Comparison of ENCODE assay signal across 8 cellular contexts in the genomic region with DNA sequence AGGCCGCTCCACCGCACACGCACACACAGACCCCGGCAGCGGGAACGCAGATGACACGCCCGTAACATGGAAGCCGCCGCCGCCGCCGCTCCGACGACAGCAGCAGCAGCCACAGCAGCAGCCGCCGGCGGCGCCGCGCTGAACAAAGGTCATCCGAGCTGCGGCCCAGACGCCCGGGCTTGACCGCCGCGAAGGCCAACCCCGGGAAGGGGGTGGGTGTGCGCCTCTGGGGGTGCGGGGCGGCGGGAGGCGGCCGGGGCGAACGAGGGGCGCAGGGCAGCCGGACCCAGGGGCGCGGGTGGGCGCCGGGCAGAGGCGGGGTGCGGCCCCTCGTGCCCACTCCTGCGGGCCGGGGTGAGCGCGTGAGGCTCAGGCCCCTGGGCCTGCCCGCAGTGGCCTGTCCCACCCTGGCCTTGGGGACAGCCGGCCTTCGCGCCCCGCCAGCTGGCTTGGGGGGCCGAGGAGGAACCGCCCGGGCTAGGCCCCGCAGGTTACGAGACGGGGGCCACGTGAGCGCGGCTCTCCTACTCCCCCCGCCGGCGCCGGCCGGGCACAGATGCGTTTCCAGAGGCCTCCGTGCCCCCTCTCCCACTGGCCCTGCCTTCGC. TPM values are rescaled to one million over a fixed set of nuclear protein-coding genes. Genes with fewer than 3 reads are reported as not detected.
DNase-seq lines count a peak whose midpoint lies in the region; ATAC-seq and TF ChIP-seq lines count a peak whose summit lies in the region.

No MANE protein-coding gene starts in this region.

- peaks cover 0 to 20% (median 9%) of the 10 kb centered on the region in 9 donors for H3K36me3 ChIP-seq in heart left ventricle

- H3K4me3 ChIP-seq in heart left ventricle: peak overlapping the region; percentile 29 to 76 (median 55)

- DNase-seq in ACHN: peak; percentile 1
- peak; percentile 8 for DNase-seq in NCI-H526 treated with DMSO at 0.1 percent for 48 hours (lab: John Stamatoyannopoulos, UW)
- peak; percentile 27 for DNase-seq in activated naive CD8-positive, alpha-beta T cell treated with anti-CD3 and anti-CD28 coated beads for 36 hours
- DNase-seq in heart left ventricle: peak; percentile 55 to 82 (median 63)
- peak; percentile 85 for DNase-seq in posterior vena cava (ENCODE audit: low spot score)
- DNase-seq in NCI-H2081 treated with DMSO at 0.1 percent for 48 hours (lab: John Stamatoyannopoulos, UW): no peak
- no peak for DNase-seq in NK-92 (lab: John Stamatoyannopoulos, UW; ENCODE audit: unreplicated experiment)

- WGBS in heart left ventricle, 4 donors: 1 to 2% (median 2%) methylated on average over 31 to 72 of the region's 72 CpGs; no CpG with 5 or more reads in 1 of the 4 donors

- H3K27me3 Mint-ChIP-seq in activated naive CD8-positive, alpha-beta T cell treated with anti-CD3 and anti-CD28 coated beads for 36 hours: peaks cover 84% of the 10 kb centered on the region

- peaks cover 4% of the 10 kb centered on the region for H3K4me1 Mint-ChIP-seq in activated naive CD8-positive, alpha-beta T cell treated with anti-CD3 and anti-CD28 coated beads for 36 hours

- no peak overlapping the region for H3K27ac Mint-ChIP-seq in activated naive CD8-positive, alpha-beta T cell treated with anti-CD3 and anti-CD28 coated beads for 36 hours

- H3K27me3 ChIP-seq in heart left ventricle: no peaks in the 10 kb centered on the region

- no peak for TF ChIP-seq POLR2A in heart left ventricle (IDR thresholded peaks at IDR 0.05)

- H3K4me3 Mint-ChIP-seq in activated naive CD8-positive, alpha-beta T cell treated with anti-CD3 and anti-CD28 coated beads for 36 hours: peak overlapping the region; percentile 51

- TF ChIP-seq CTCF in heart left ventricle (IDR thresholded peaks at IDR 0.05): no peak

- H3K4me1 ChIP-seq in heart left ventricle: peaks cover 21 to 94% (median 75%) of the 10 kb centered on the region in 12 donors

- H3K36me3 Mint-ChIP-seq in activated naive CD8-positive, alpha-beta T cell treated with anti-CD3 and anti-CD28 coated beads for 36 hours: peaks cover 4% of the 10 kb centered on the region

- in situ Hi-C loops in ACHN (cut with HindIII; ENCODE audit: low pct_ligation_motif_present, low pct_unique_long_range_greater_than_20kb, low sequenced_read_pairs): no loop called here

- ATAC-seq in GM18511 (IDR thresholded peaks at IDR 0.05; ENCODE audit: unreplicated experiment): peak; percentile 46
- ATAC-seq in heart left ventricle: peak in 3 of 4 donors; percentile 56 to 65 (median 60)

- peak overlapping the region; percentile 92 to 100 (median 98) for H3K27ac ChIP-seq in heart left ventricle

- no peaks in the 10 kb centered on the region for H3K9me3 ChIP-seq in heart left ventricle

- intact Hi-C loops in heart left ventricle (cut with DNase I): loop anchor here in 8 of 10 donors (5.0 to 10.0 kb wide), 7 partner anchors 64 to 191 kb away; no protein-coding TSS in a partner anchor
- intact Hi-C loops in posterior vena cava (cut with DNase I): loop anchor here in 1 of 2 donors (5.0 kb wide), 1 partner anchor 76 kb away; no protein-coding TSS in a partner anchor

- no peaks in the 10 kb centered on the region for H3K9me3 Mint-ChIP-seq in activated naive CD8-positive, alpha-beta T cell treated with anti-CD3 and anti-CD28 coated beads for 36 hours

RNA-seq across cellular contexts. Expression of a gene that starts 1.0 kb away (rescaled TPM):
- 1 to 10 TPM; 1.2 to 1.5 TPM for total RNA-seq in activated naive CD8-positive, alpha-beta T cell treated with anti-CD3 and anti-CD28 coated beads for 36 hours
- total RNA-seq in heart left ventricle: 10 to 100 TPM; 50.7 to 84.4 (median 70.9) TPM
- polyA plus RNA-seq in heart left ventricle: 10 to 100 TPM; 16.0 to 25.5 TPM
- total RNA-seq in posterior vena cava: 10 to 100 TPM; 79.1 to 83.6 TPM

Comparison
In these comparisons a context has a peak if more than half of its experiments do, and no peak if none do; other contexts are left out.
1. DNase-seq: peak in ACHN (single experiment), NCI-H526 treated with DMSO at 0.1 percent for 48 hours (single experiment), activated naive CD8-positive, alpha-beta T cell treated with anti-CD3 and anti-CD28 coated beads for 36 hours (single experiment), heart left ventricle (5 of 5) and posterior vena cava (single experiment); none in NCI-H2081 treated with DMSO at 0.1 percent for 48 hours (single experiment) and NK-92 (single experiment).
2. RNA of a gene that starts 1.0 kb away (total RNA-seq): 79.1 to 83.6 TPM in posterior vena cava and 50.7 to 84.4 TPM in heart left ventricle; 1.2 to 1.5 TPM in activated naive CD8-positive, alpha-beta T cell treated with anti-CD3 and anti-CD28 coated beads for 36 hours; every median in the first group is over 10 times any median in the second.